Comparison of ENCODE assay signal across 9 cellular contexts in genomic region chr14:80055912-80056801, GRCh38.
DNase-seq lines count a peak whose midpoint lies in the region; ATAC-seq, FAIRE-seq and TF ChIP-seq lines count a peak whose summit lies in the region.
"Had no signal": no experiment of that assay in that cellular context is flagged by ENCODE, and none has a peak within 500 bp of the region (broad histone marks: within the 10 kb centered on the region; RNA-seq: fewer than 3 reads in every experiment).

No MANE protein-coding gene starts in this region.

- H3K27ac ChIP-seq in H1 (ENCODE audit: low read depth, low read length) (no peak overlapping the region), mesendoderm (ENCODE audit: low read depth, low read length) (no peak overlapping the region)

- no peaks in the 10 kb centered on the region for H4K20me1 ChIP-seq in H1 (replicated peaks in 1 of 2; ENCODE audit: control insufficient read depth in 1 of 2, insufficient read depth in 2 of 2, low read length in 2 of 2)

- no peaks in the 10 kb centered on the region for H3K79me2 ChIP-seq in H1 (ENCODE audit: control insufficient read depth in 1 of 2, insufficient read depth in 2 of 2, low read length in 2 of 2)
- no peaks in the 10 kb centered on the region for H3K79me2 ChIP-seq in mesendoderm (ENCODE audit: control insufficient read depth, insufficient read depth, low read length)

- POLR2A ChIA-PET in H1 (lab: Charles Lee; ENCODE audit: partially characterized antibody) = no interaction called here

- H3K23me2 ChIP-seq in H1 (ENCODE audit: low read depth, low read length) = no peaks in the 10 kb centered on the region

- CTCF ChIA-PET in H1 (lab: Charles Lee; ENCODE audit: partially characterized antibody) = interaction anchor here (0.6 to 4.5 kb wide), 39 partner anchors 9 to 1008 kb away, joined by 3 to 29 read pairs (median 4); no protein-coding TSS in a partner anchor

- no peak overlapping the region for H3K14ac ChIP-seq in H1 (ENCODE audit: insufficient read length)

- peak overlapping the region; percentile 60; the same call in 1 of the 2 replicates for H2AFZ ChIP-seq in H1 (ENCODE audit: low read length)

- no peak overlapping the region for H4K5ac ChIP-seq in H1 (ENCODE audit: insufficient read length, low read depth, low read length)
- no peak overlapping the region for H4K5ac ChIP-seq in mesendoderm (ENCODE audit: low read length)

- H3K23ac ChIP-seq in H1 (ENCODE audit: insufficient read length) (no peak overlapping the region), mesendoderm (ENCODE audit: low read length) (no peak overlapping the region)

- H3K4me1 ChIP-seq in H1 (replicated peaks in 1 of 4; ENCODE audit: control insufficient read depth in 3 of 4, insufficient read depth in 4 of 4, low read length in 3 of 4) (no peaks in the 10 kb centered on the region), mesendoderm (ENCODE audit: control insufficient read depth, low read depth, low read length) (no peaks in the 10 kb centered on the region)

- TF ChIP-seq EP300 in H1 (IDR thresholded peaks at IDR 0.05; ENCODE audit: borderline replicate concordance in 1 of 2, low read depth in 2 of 2, low read length in 2 of 2) = no peak

- H2BK20ac ChIP-seq in H1 (ENCODE audit: low read length) = no peak overlapping the region

- H4K8ac ChIP-seq in H1 (ENCODE audit: extremely low read depth, insufficient read depth, low read length) = no peak overlapping the region
- H4K8ac ChIP-seq in mesendoderm (ENCODE audit: low read depth, low read length) = no peak overlapping the region

- peak; percentile 99 for FAIRE-seq in H1 (lab: Jason Lieb, UNC)

- peak; percentile 15 to 89 (median 87) for TF ChIP-seq CTCF in H1 (IDR thresholded peaks at IDR 0.05; ENCODE audit: control extremely low read depth in 1 of 3, insufficient read depth in 1 of 3, low read depth in 1 of 3, low read length in 3 of 3)

- H2BK15ac ChIP-seq in H1 (ENCODE audit: low read length) (no peak overlapping the region), mesendoderm (replicated peaks; ENCODE audit: low read depth) (no peak overlapping the region)

- H3K4me3 ChIP-seq in H1 (ENCODE audit: extremely low read depth in 1 of 4, insufficient read depth in 2 of 4, low read depth in 3 of 4, low read length in 4 of 4) (no peak overlapping the region), mesendoderm (ENCODE audit: low read length) (no peak overlapping the region)

- no peak overlapping the region for H4K91ac ChIP-seq in H1 (replicated peaks; ENCODE audit: insufficient read length, low read length)

- H3K4ac ChIP-seq in H1 (replicated peaks; ENCODE audit: insufficient read length, low read depth, low read length) (no peak overlapping the region), mesendoderm (ENCODE audit: low read depth, low read length) (no peak overlapping the region)

- DNase-seq in DMS53 treated with DMSO at 0.1 percent for 48 hours (lab: John Stamatoyannopoulos, UW; ENCODE audit: unreplicated experiment) (peak; percentile 21), HS-27A (ENCODE audit: low read depth) (peak; percentile 17), OCI-M2 (lab: John Stamatoyannopoulos, UW; ENCODE audit: unreplicated experiment) (peak; percentile 5), H1 (ENCODE audit: low read depth in 1 of 2, low spot score in 2 of 2) (peak; percentile 34 to 58), mesendoderm (peak; percentile 72)
- DNase-seq: activated B cell treated with CpG ODN at 0.5 μM for 24 hours had no signal

- TF ChIP-seq POLR2A in H1 (IDR thresholded peaks at IDR 0.05; ENCODE audit: control extremely low read depth in 1 of 2, low read depth in 2 of 2, low read length in 2 of 2) = no peak

- H3K4me2 ChIP-seq in H1 (ENCODE audit: insufficient read depth in 1 of 2, low read depth in 2 of 2, low read length in 2 of 2) (no peak overlapping the region), mesendoderm (ENCODE audit: low read length) (no peak overlapping the region)

- no peak overlapping the region for H2BK120ac ChIP-seq in H1 (replicated peaks; ENCODE audit: low read depth, low read length)
- H2BK120ac ChIP-seq in mesendoderm (ENCODE audit: low read depth, low read length) = no peak overlapping the region

- ATAC-seq in GM18498 (IDR thresholded peaks at IDR 0.05; ENCODE audit: unreplicated experiment) = no peak
- ATAC-seq in GM18520 (IDR thresholded peaks at IDR 0.05; ENCODE audit: unreplicated experiment) = no peak
- no peak for ATAC-seq in GM18517 (IDR thresholded peaks at IDR 0.05; ENCODE audit: unreplicated experiment)

- no peaks in the 10 kb centered on the region for H3K9me3 ChIP-seq in H1 (ENCODE audit: insufficient read depth in 2 of 2, low read depth in 1 of 2, low read length in 1 of 2)

- H3K36me3 ChIP-seq in H1 (ENCODE audit: control insufficient read depth in 2 of 4, insufficient read depth in 4 of 4, low read length in 3 of 4) (no peaks in the 10 kb centered on the region), mesendoderm (ENCODE audit: control insufficient read depth, insufficient read depth, low read length) (no peaks in the 10 kb centered on the region)

- H2BK12ac ChIP-seq in H1 (ENCODE audit: low read depth, low read length) = no peak overlapping the region

- 69% methylated on average over 8 of the region's 8 CpGs; no CpG with 5 or more reads in 1 of the 2 experiments for WGBS in H1 (ENCODE audit: extremely low coverage in 1 of 2, insufficient coverage in 1 of 2, insufficient read length in 1 of 2, insufficient replicate concordance in 2 of 2, low coverage in 1 of 2, low lambda C conversion rate in 2 of 2, missing lambda C conversion rate in 1 of 2), 2 experiments
- WGBS in mesendoderm (ENCODE audit: extremely low coverage, insufficient coverage, low lambda C conversion rate) = no CpG with 5 or more reads among the region's 8 CpGs

- H2BK5ac ChIP-seq in H1 (ENCODE audit: low read depth, low read length) (no peak overlapping the region), mesendoderm (ENCODE audit: low read length) (no peak overlapping the region)

- H3K56ac ChIP-seq in H1 (replicated peaks; ENCODE audit: insufficient read length, low read depth, low read length) = no peak overlapping the region
- no peak overlapping the region for H3K56ac ChIP-seq in mesendoderm (ENCODE audit: low read length)

- TF ChIP-seq RAD21 in H1 (IDR thresholded peaks at IDR 0.05 in 1 of 2, conservative IDR thresholded peaks at IDR 0.05 in 1 of 2; ENCODE audit: low read depth in 2 of 2, low read length in 2 of 2) = peak; percentile 94 to 95

- H2AK5ac ChIP-seq in H1 (ENCODE audit: low read depth, low read length) (no peak overlapping the region), mesendoderm (ENCODE audit: low read length) (no peak overlapping the region)

- H3K9ac ChIP-seq in H1 (replicated peaks in 1 of 4; ENCODE audit: extremely low read depth in 1 of 4, low read depth in 3 of 4, low read length in 3 of 4) = no peak overlapping the region
- H3K9ac ChIP-seq in mesendoderm (ENCODE audit: low read length) = no peak overlapping the region

- H3K79me1 ChIP-seq in H1 (ENCODE audit: low read depth, low read length) (no peaks in the 10 kb centered on the region), mesendoderm (ENCODE audit: low read length) (no peaks in the 10 kb centered on the region)

- H3K18ac ChIP-seq in H1 (ENCODE audit: extremely low read depth, low read length) (no peak overlapping the region), mesendoderm (ENCODE audit: low read length) (no peak overlapping the region)

- H3K27me3 ChIP-seq in H1 (replicated peaks in 1 of 4; ENCODE audit: control insufficient read depth in 3 of 4, extremely low read depth in 1 of 4, insufficient read depth in 3 of 4, low read length in 3 of 4) (no peaks in the 10 kb centered on the region), mesendoderm (ENCODE audit: insufficient read depth, low read length, poor library complexity) (no peaks in the 10 kb centered on the region)

TF ChIP-seq in H1, 55 proteins besides CTCF, POLR2A, EP300 and RAD21:
- TF ChIP-seq MAFK (IDR thresholded peaks at IDR 0.05; ENCODE audit: low read depth, low read length) (peak; percentile 26; the same call in 1 of the 2 replicates), EZH2 (IDR thresholded peaks at IDR 0.05; ENCODE audit: low read depth, low read length, severe bottlenecking) (no peak), TAF1 (IDR thresholded peaks at IDR 0.05; ENCODE audit: low read depth, low read length) (no peak)
TF ChIP-seq in H1: peak in this region for 1.

Comparison
In these comparisons a context has a peak if more than half of its experiments do, and no peak if none do; other contexts are left out.
1. DNase-seq: peak in every context shown above with its lines; median percentile 72 in mesendoderm; 46 in H1; 21 in DMS53 treated with DMSO at 0.1 percent for 48 hours; 17 in HS-27A; 5 in OCI-M2.